ENCODE assay signal across 25 cellular contexts in the genomic region with DNA sequence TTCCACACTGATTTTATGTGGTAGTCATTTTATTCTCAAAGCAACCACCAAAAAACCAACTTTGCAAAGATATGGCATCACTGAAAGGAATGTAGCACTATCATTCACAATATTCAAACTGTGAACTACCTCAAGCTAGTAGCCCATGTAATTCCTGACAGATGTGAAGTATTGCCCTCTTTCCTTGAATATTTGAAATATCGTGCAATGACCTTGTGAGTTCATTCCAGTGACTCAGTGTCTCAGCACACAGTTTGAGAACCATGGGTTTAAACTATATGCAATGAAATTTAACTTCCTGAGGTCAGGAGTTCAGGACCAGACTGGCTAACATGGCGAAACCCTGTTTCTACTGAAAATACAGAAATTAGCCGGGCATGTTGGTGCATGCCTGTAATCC. TPM values are rescaled to one million over a fixed set of nuclear protein-coding genes. Genes with fewer than 3 reads are reported as not detected.
DNase-seq lines count a peak whose midpoint lies in the region; ATAC-seq and TF ChIP-seq lines count a peak whose summit lies in the region.
"Had no signal": no experiment of that assay in that cellular context is flagged by ENCODE, and none has a peak within 500 bp of the region (broad histone marks: within the 10 kb centered on the region; RNA-seq: fewer than 3 reads in every experiment).

No MANE protein-coding gene starts in this region.

- WGBS in mesenchymal stem cell: 79% methylated on average over 3 of the region's 3 CpGs

- H2BK5ac ChIP-seq in mesenchymal stem cell (ENCODE audit: low read depth, low read length, poor library complexity, severe bottlenecking): no peak overlapping the region

- no peak overlapping the region for H3K4me2 ChIP-seq in mesenchymal stem cell (ENCODE audit: low read length, poor library complexity, severe bottlenecking)

- H2AFZ ChIP-seq in mesenchymal stem cell (ENCODE audit: low read depth, low read length): no peak overlapping the region

- no peak overlapping the region for H4K8ac ChIP-seq in mesenchymal stem cell (ENCODE audit: low read length)

- peaks cover 2% of the 10 kb centered on the region for H3K4me1 ChIP-seq in mesenchymal stem cell (ENCODE audit: control insufficient read depth, insufficient read depth, low read depth, low read length)
- H3K4me1 ChIP-seq: foreskin keratinocyte had no signal

- H2AK5ac ChIP-seq in mesenchymal stem cell (ENCODE audit: low read length, severe bottlenecking): no peak overlapping the region

- H3K27ac Mint-ChIP-seq in activated CD8-positive, alpha-beta memory T cell treated with anti-CD3 and anti-CD28 coated beads, Interleukin-2, amount 10 ng/mL, durations not matched to agents 7 days and 5 days: no peak overlapping the region
- H3K27ac Mint-ChIP-seq: activated CD4-positive, alpha-beta T cell treated with anti-CD3 and anti-CD28 coated beads for 36 hours; activated T-cell treated with anti-CD3 and anti-CD28 coated beads, Interleukin-2, amount 50 U/mL, for 24 hours; CD4-positive, alpha-beta memory T cell; naive B cell; T-helper 17 cell had no signal

- no peaks in the 10 kb centered on the region for H3K27me3 ChIP-seq in mesenchymal stem cell (ENCODE audit: control insufficient read depth in 1 of 2, insufficient read depth in 1 of 2, low read length in 2 of 2)
- H3K27me3 ChIP-seq: cardiac muscle cell, foreskin keratinocyte had no signal

- H3K4me3 Mint-ChIP-seq in activated CD8-positive, alpha-beta memory T cell treated with anti-CD3 and anti-CD28 coated beads, Interleukin-2, amount 10 ng/mL, durations not matched to agents 7 days and 5 days: no peak overlapping the region
- H3K4me3 Mint-ChIP-seq: activated CD4-positive, alpha-beta T cell treated with anti-CD3 and anti-CD28 coated beads for 36 hours; activated T-cell treated with anti-CD3 and anti-CD28 coated beads, Interleukin-2, amount 50 U/mL, for 24 hours; CD4-positive, alpha-beta memory T cell; naive B cell; T-helper 17 cell had no signal

- H2BK15ac ChIP-seq in mesenchymal stem cell (ENCODE audit: low read depth, poor library complexity, severe bottlenecking): no peak overlapping the region

- H3K36me3 ChIP-seq in mesenchymal stem cell (ENCODE audit: control insufficient read depth in 1 of 2, insufficient read depth in 2 of 2, low read depth in 1 of 2, low read length in 2 of 2): no peaks in the 10 kb centered on the region
- H3K36me3 ChIP-seq: cardiac muscle cell had no signal

- H4K91ac ChIP-seq in mesenchymal stem cell (ENCODE audit: low read length): no peak overlapping the region

- H3K36me3 Mint-ChIP-seq in activated CD8-positive, alpha-beta memory T cell treated with anti-CD3 and anti-CD28 coated beads, Interleukin-2, amount 10 ng/mL, durations not matched to agents 7 days and 5 days: no peaks in the 10 kb centered on the region
- H3K36me3 Mint-ChIP-seq: CD4-positive, alpha-beta memory T cell; naive B cell had no signal

- no peak overlapping the region for H3K18ac ChIP-seq in mesenchymal stem cell (ENCODE audit: low read depth in 1 of 2, low read length in 2 of 2)

- CTCF ChIA-PET in activated CD8-positive, alpha-beta memory T cell treated with anti-CD3 and anti-CD28 coated beads, Interleukin-2, amount 10 ng/mL, durations not matched to agents 7 days and 5 days (lab: Charles Lee): no interaction called here

- no peak for TF ChIP-seq CTCF in choroid plexus epithelial cell (conservative IDR thresholded peaks at IDR 0.05; ENCODE audit: low read depth, low read length)

- no peak overlapping the region for H2BK120ac ChIP-seq in mesenchymal stem cell (ENCODE audit: low read depth, low read length)

- no peak for ATAC-seq in GM18502 (IDR thresholded peaks at IDR 0.05; ENCODE audit: poor library complexity, unreplicated experiment)
- no peak for ATAC-seq in activated CD8-positive, alpha-beta memory T cell treated with anti-CD3 and anti-CD28 coated beads, Interleukin-2, amount 10 ng/mL, durations not matched to agents 7 days and 5 days
- ATAC-seq: activated CD4-positive, alpha-beta T cell treated with anti-CD3 and anti-CD28 coated beads for 36 hours; foreskin keratinocyte; T-helper 17 cell had no signal

- H3K9me3 ChIP-seq in mesenchymal stem cell (ENCODE audit: control insufficient read depth, low read length): no peaks in the 10 kb centered on the region

- DNase-seq in AG20443 (ENCODE audit: low spot score) (peak; percentile 14), HS-5 (ENCODE audit: low read depth) (peak; percentile 41), choroid plexus epithelial cell (ENCODE audit: low read depth) (peak; percentile 40), mesenchymal stem cell (peak; percentile 16), NCI-H748 treated with DMSO at 0.1 percent for 48 hours (lab: John Stamatoyannopoulos, UW) (no peak)
- DNase-seq in activated CD8-positive, alpha-beta memory T cell treated with anti-CD3 and anti-CD28 coated beads, Interleukin-2, amount 10 ng/mL, durations not matched to agents 7 days and 5 days: no peak
- DNase-seq: ACHN; activated CD4-positive, alpha-beta T cell treated with anti-CD3 and anti-CD28 coated beads for 36 hours; activated CD8-positive, alpha-beta memory T cell treated with anti-CD3 and anti-CD28 coated beads for 24 hours; activated T-cell treated with anti-CD3 and anti-CD28 coated beads, Interleukin-2, amount 50 U/mL, for 24 hours; CD4-positive, alpha-beta memory T cell; foreskin keratinocyte; mesendoderm; naive B cell; NCI-H1048; NCI-H187 treated with DMSO at 0.1 percent for 48 hours; NCI-H526 treated with DMSO at 0.1 percent for 48 hours; occipital lobe; small intestine; T-helper 17 cell had no signal

- no peak overlapping the region for H3K14ac ChIP-seq in mesenchymal stem cell (ENCODE audit: low read length in 2 of 2)

- H3K9me3 Mint-ChIP-seq in activated CD8-positive, alpha-beta memory T cell treated with anti-CD3 and anti-CD28 coated beads, Interleukin-2, amount 10 ng/mL, durations not matched to agents 7 days and 5 days (ENCODE audit: low read depth): no peaks in the 10 kb centered on the region
- H3K9me3 Mint-ChIP-seq: activated T-cell treated with anti-CD3 and anti-CD28 coated beads, Interleukin-2, amount 50 U/mL, for 24 hours had no signal

- no peaks in the 10 kb centered on the region for H3K27me3 Mint-ChIP-seq in activated CD8-positive, alpha-beta memory T cell treated with anti-CD3 and anti-CD28 coated beads, Interleukin-2, amount 10 ng/mL, durations not matched to agents 7 days and 5 days
- H3K27me3 Mint-ChIP-seq: activated CD4-positive, alpha-beta T cell treated with anti-CD3 and anti-CD28 coated beads for 36 hours; activated T-cell treated with anti-CD3 and anti-CD28 coated beads, Interleukin-2, amount 50 U/mL, for 24 hours; naive B cell; T-helper 17 cell had no signal

- H3K4me3 ChIP-seq in choroid plexus epithelial cell (ENCODE audit: low read depth, low read length) (no peak overlapping the region), mesenchymal stem cell (ENCODE audit: insufficient read depth in 1 of 2, low read depth in 1 of 2, low read length in 2 of 2) (no peak overlapping the region)
- H3K4me3 ChIP-seq: cardiac muscle cell had no signal

- H2BK12ac ChIP-seq in mesenchymal stem cell (ENCODE audit: low read length in 2 of 2): no peak overlapping the region

- H3K4me1 Mint-ChIP-seq in activated CD8-positive, alpha-beta memory T cell treated with anti-CD3 and anti-CD28 coated beads, Interleukin-2, amount 10 ng/mL, durations not matched to agents 7 days and 5 days: no peaks in the 10 kb centered on the region
- H3K4me1 Mint-ChIP-seq: activated CD4-positive, alpha-beta T cell treated with anti-CD3 and anti-CD28 coated beads for 36 hours; CD4-positive, alpha-beta memory T cell; naive B cell; T-helper 17 cell had no signal

- H3K9ac ChIP-seq in mesenchymal stem cell (ENCODE audit: low read length): no peak overlapping the region

- no peak overlapping the region for H3K4ac ChIP-seq in mesenchymal stem cell (ENCODE audit: low read depth in 1 of 2, low read length in 2 of 2)

- H3K27ac ChIP-seq in mesenchymal stem cell (ENCODE audit: low read length, poor library complexity, severe bottlenecking): no peak overlapping the region
- H3K27ac ChIP-seq: cardiac muscle cell, foreskin keratinocyte had no signal

- no peak overlapping the region for H3K23ac ChIP-seq in mesenchymal stem cell (ENCODE audit: low read length in 2 of 2)

- no peaks in the 10 kb centered on the region for H3K79me1 ChIP-seq in mesenchymal stem cell (replicated peaks; ENCODE audit: low read length, poor library complexity, severe bottlenecking)

RNA-seq across cellular contexts. Expression of a gene that starts 20.9 kb away (rescaled TPM):
- not detected for polyA plus RNA-seq in mesenchymal stem cell (2013, experiment 1 of 2)
- not detected for polyA plus RNA-seq in mesenchymal stem cell (2013, experiment 2 of 2)
- not detected for total RNA-seq in activated CD8-positive, alpha-beta memory T cell treated with anti-CD3 and anti-CD28 coated beads, Interleukin-2, amount 10 ng/mL, durations not matched to agents 7 days and 5 days
- total RNA-seq: activated CD4-positive, alpha-beta T cell treated with anti-CD3 and anti-CD28 coated beads for 36 hours; cardiac muscle cell; CD4-positive, alpha-beta memory T cell; foreskin keratinocyte; occipital lobe; SK-MEL-5; T-helper 17 cell; ureter had no signal
- polyA plus RNA-seq: adipose tissue; cardiac muscle cell; CD4-positive, alpha-beta memory T cell; foreskin keratinocyte; small intestine had no signal

Comparison
In these comparisons a context has a peak if more than half of its experiments do, and no peak if none do; other contexts are left out.
1. DNase-seq: peak in AG20443 (single experiment), HS-5 (single experiment), choroid plexus epithelial cell (single experiment) and mesenchymal stem cell (single experiment); none in activated CD8-positive, alpha-beta memory T cell treated with anti-CD3 and anti-CD28 coated beads, Interleukin-2, amount 10 ng/mL, durations not matched to agents 7 days and 5 days (single experiment) and NCI-H748 treated with DMSO at 0.1 percent for 48 hours (single experiment).